In genomic region chr11:115924744-115925567, GRCh38 we compare ENCODE assay signal across 10 cellular contexts.
DNase-seq lines count a peak whose midpoint lies in the region; ATAC-seq and TF ChIP-seq lines count a peak whose summit lies in the region.
"Had no signal": no experiment of that assay in that cellular context is flagged by ENCODE, and none has a peak within 500 bp of the region (broad histone marks: within the 10 kb centered on the region; RNA-seq: fewer than 3 reads in every experiment).

No MANE protein-coding gene starts in this region.

- no peaks in the 10 kb centered on the region for H3K36me3 ChIP-seq in heart left ventricle
- H3K36me3 ChIP-seq in vagina: no peaks in the 10 kb centered on the region
- H3K36me3 ChIP-seq: colonic mucosa, neural progenitor cell had no signal

- intact Hi-C loops in heart left ventricle (cut with DNase I) (no loop called here), vagina (cut with DNase I) (no loop called here)

- WGBS in heart left ventricle, 4 donors: 53 to 62% (median 60%) methylated on average over 6 of the region's 6 CpGs

- TF ChIP-seq CTCF in GM12875 (IDR thresholded peaks at IDR 0.05; ENCODE audit: borderline replicate concordance, insufficient read depth, low read depth, low read length): no peak
- no peak for TF ChIP-seq CTCF in heart left ventricle (IDR thresholded peaks at IDR 0.05)
- TF ChIP-seq CTCF in vagina (IDR thresholded peaks at IDR 0.05): no peak

- H3K4me3 ChIP-seq in GM12875 (ENCODE audit: low read depth, low read length): peak overlapping the region; percentile 11
- H3K4me3 ChIP-seq in heart left ventricle: no peak overlapping the region
- no peak overlapping the region for H3K4me3 ChIP-seq in vagina
- H3K4me3 ChIP-seq: colonic mucosa, neural progenitor cell had no signal

- TF ChIP-seq POLR2A in heart left ventricle (IDR thresholded peaks at IDR 0.05): no peak
- TF ChIP-seq POLR2A in vagina (IDR thresholded peaks at IDR 0.05): no peak

- H3K27ac ChIP-seq in heart left ventricle (no peak overlapping the region), substantia nigra (ENCODE audit: low read depth, low read length, poor library complexity, severe bottlenecking) (no peak overlapping the region), vagina (no peak overlapping the region)
- H3K27ac ChIP-seq: colonic mucosa, neural progenitor cell had no signal

- DNase-seq in astrocyte of the hippocampus (ENCODE audit: low read depth, low spot score) (peak; percentile 54), DMS 273 treated with DMSO at 0.1 percent for 48 hours (lab: John Stamatoyannopoulos, UW) (no peak), heart left ventricle (no peak), substantia nigra (lab: John Stamatoyannopoulos, UW) (no peak), vagina (ENCODE audit: extremely low spot score in 2 of 2) (no peak)
- DNase-seq: colonic mucosa had no signal

- H3K4me1 ChIP-seq in heart left ventricle: peaks cover 0 to 11% (median 2%) of the 10 kb centered on the region in 12 donors
- H3K4me1 ChIP-seq in vagina: no peaks in the 10 kb centered on the region
- H3K4me1 ChIP-seq: colonic mucosa had no signal

- H3K9me3 ChIP-seq in heart left ventricle (no peaks in the 10 kb centered on the region), vagina (no peaks in the 10 kb centered on the region)
- H3K9me3 ChIP-seq: colonic mucosa had no signal

- ATAC-seq in GM19397 (IDR thresholded peaks at IDR 0.05; ENCODE audit: unreplicated experiment): peak; percentile 52
- peak; percentile 78 for ATAC-seq in HG03135 (IDR thresholded peaks at IDR 0.05; ENCODE audit: unreplicated experiment)
- no peak for ATAC-seq in heart left ventricle

- H3K27me3 ChIP-seq in heart left ventricle (peaks cover 0 to 6% (median 0%) of the 10 kb centered on the region in 9 donors), vagina (no peaks in the 10 kb centered on the region)
- H3K27me3 ChIP-seq: colonic mucosa, neural progenitor cell had no signal

Comparison
In these comparisons a context has a peak if more than half of its experiments do, and no peak if none do; other contexts are left out.
1. ATAC-seq: peak in GM19397 (single experiment) and HG03135 (single experiment); none in heart left ventricle (0 of 4).